Comparison of ENCODE assay signal across 8 cellular contexts in the genomic region with DNA sequence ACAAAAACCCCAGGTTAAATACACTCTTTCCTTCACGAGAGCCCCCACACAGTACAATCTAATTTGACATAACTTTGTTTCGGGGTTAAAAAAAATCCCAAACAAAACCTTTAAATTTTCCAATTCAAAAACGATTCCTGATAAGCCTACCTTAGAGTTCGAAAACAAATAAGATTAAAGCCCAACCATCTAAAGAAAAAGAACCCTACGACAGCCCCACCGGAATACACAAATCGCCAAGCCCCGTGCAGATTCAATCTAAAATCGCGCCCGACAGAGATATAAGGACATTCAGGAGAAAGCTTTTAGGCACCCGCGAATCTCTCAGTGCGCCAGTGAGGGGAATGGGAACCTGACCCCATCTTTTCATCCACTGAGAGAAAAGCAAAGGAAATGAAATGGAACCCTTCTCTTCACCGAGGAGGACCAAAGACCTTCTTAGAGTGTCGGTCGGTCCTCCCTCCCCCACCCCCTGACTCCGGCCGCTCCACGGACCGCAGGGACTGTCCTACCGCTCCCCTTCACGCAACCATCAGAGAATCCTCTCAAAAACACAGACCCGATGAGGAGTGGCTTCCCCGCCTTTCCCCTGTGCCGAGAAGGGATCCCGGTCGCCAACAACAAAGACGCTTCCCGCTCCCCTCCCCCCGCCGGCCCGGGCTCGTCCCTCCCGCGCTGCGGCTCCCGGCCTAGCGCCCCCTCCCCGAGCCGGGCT. TPM values are rescaled to one million over a fixed set of nuclear protein-coding genes. Genes with fewer than 3 reads are reported as not detected.
DNase-seq lines count a peak whose midpoint lies in the region; ATAC-seq, FAIRE-seq and TF ChIP-seq lines count a peak whose summit lies in the region.

No MANE protein-coding gene starts in this region.

- WGBS in endodermal cell (ENCODE audit: insufficient coverage in 1 of 2, insufficient read length in 1 of 2), 2 experiments = 0% methylated on average over 12 to 41 of the region's 41 CpGs

- H3K4me1 ChIP-seq in endodermal cell (ENCODE audit: control insufficient read depth, insufficient read depth, low read length) = no peaks in the 10 kb centered on the region

- peak overlapping the region; percentile 97 for H3K4me3 Mint-ChIP-seq in activated CD4-positive, alpha-beta memory T cell treated with anti-CD3 and anti-CD28 coated beads, Interleukin-2, amount 10 ng/mL, durations not matched to agents 7 days and 5 days
- peak overlapping the region; percentile 91 for H3K4me3 Mint-ChIP-seq in endodermal cell

- peaks cover 16% of the 10 kb centered on the region for H3K36me3 Mint-ChIP-seq in activated CD4-positive, alpha-beta memory T cell treated with anti-CD3 and anti-CD28 coated beads, Interleukin-2, amount 10 ng/mL, durations not matched to agents 7 days and 5 days (ENCODE audit: low read depth)
- H3K36me3 Mint-ChIP-seq in endodermal cell (ENCODE audit: low read depth) = peaks cover 12% of the 10 kb centered on the region

- H3K4me3 ChIP-seq in endodermal cell (ENCODE audit: low read length) = peak overlapping the region; percentile 97

- DNase-seq in DMS 273 (lab: John Stamatoyannopoulos, UW; ENCODE audit: unreplicated experiment) (peak; percentile 78), NCI-H1105 treated with DMSO at 0.1 percent for 48 hours (lab: John Stamatoyannopoulos, UW) (peak; percentile 56), endodermal cell (peak; percentile 80), lung microvascular endothelial cell (ENCODE audit: low read depth in 2 of 2) (peak; percentile 51 to 69), HTR-8/SVneo (ENCODE audit: insufficient read length, low spot score) (no peak)
- DNase-seq in activated CD4-positive, alpha-beta memory T cell treated with anti-CD3 and anti-CD28 coated beads, Interleukin-2, amount 10 ng/mL, durations not matched to agents 7 days and 5 days = peak; percentile 47
- DNase-seq in stimulated activated CD8-positive, alpha-beta memory T cell treated with anti-CD3 and anti-CD28 coated beads, Interleukin-4, amount 100 ng/mL, for 24 hours (ENCODE audit: low read depth) = peak; percentile 14

- TF ChIP-seq CTCF in endodermal cell (conservative IDR thresholded peaks at IDR 0.05) = peak; percentile 19

- peak overlapping the region; percentile 96 for H3K27ac ChIP-seq in endodermal cell (ENCODE audit: low read depth, low read length)

- peak overlapping the region; percentile 96 for H3K9ac ChIP-seq in endodermal cell (ENCODE audit: extremely low read depth, low read length, poor library complexity, severe bottlenecking)

- POLR2A ChIA-PET in activated CD4-positive, alpha-beta memory T cell treated with anti-CD3 and anti-CD28 coated beads, Interleukin-2, amount 10 ng/mL, durations not matched to agents 7 days and 5 days (lab: Charles Lee) = interaction anchor here (1.4 to 3.8 kb wide), 7 partner anchors 10 to 1491 kb away, joined by 3 to 41 read pairs (median 13); partner anchors contain the start of gene CEMIP2

- H3K9me3 ChIP-seq in endodermal cell (ENCODE audit: control insufficient read depth, low read length) = no peaks in the 10 kb centered on the region

- no peaks in the 10 kb centered on the region for H3K27me3 ChIP-seq in endodermal cell (ENCODE audit: control insufficient read depth, insufficient read depth, low read length, poor library complexity, severe bottlenecking)

- H3K27me3 Mint-ChIP-seq in activated CD4-positive, alpha-beta memory T cell treated with anti-CD3 and anti-CD28 coated beads, Interleukin-2, amount 10 ng/mL, durations not matched to agents 7 days and 5 days = no peaks in the 10 kb centered on the region
- no peaks in the 10 kb centered on the region for H3K27me3 Mint-ChIP-seq in endodermal cell (ENCODE audit: insufficient read depth)

- peaks cover 13% of the 10 kb centered on the region for H3K36me3 ChIP-seq in endodermal cell (ENCODE audit: control insufficient read depth, insufficient read depth, low read length)

- no peaks in the 10 kb centered on the region for H3K9me3 Mint-ChIP-seq in activated CD4-positive, alpha-beta memory T cell treated with anti-CD3 and anti-CD28 coated beads, Interleukin-2, amount 10 ng/mL, durations not matched to agents 7 days and 5 days
- H3K9me3 Mint-ChIP-seq in endodermal cell = no peaks in the 10 kb centered on the region

- peak; percentile 22 for ATAC-seq in GM21737 (IDR thresholded peaks at IDR 0.05; ENCODE audit: unreplicated experiment)

- CTCF ChIA-PET in activated CD4-positive, alpha-beta memory T cell treated with anti-CD3 and anti-CD28 coated beads, Interleukin-2, amount 10 ng/mL, durations not matched to agents 7 days and 5 days (lab: Charles Lee) = interaction anchor here (0.9 to 2.1 kb wide), 2 partner anchors 11 to 13 kb away, joined by 3 to 16 read pairs; no protein-coding TSS in a partner anchor

- peaks cover 54% of the 10 kb centered on the region for H3K4me1 Mint-ChIP-seq in activated CD4-positive, alpha-beta memory T cell treated with anti-CD3 and anti-CD28 coated beads, Interleukin-2, amount 10 ng/mL, durations not matched to agents 7 days and 5 days
- peaks cover 35% of the 10 kb centered on the region for H3K4me1 Mint-ChIP-seq in endodermal cell

- H3K27ac Mint-ChIP-seq in activated CD4-positive, alpha-beta memory T cell treated with anti-CD3 and anti-CD28 coated beads, Interleukin-2, amount 10 ng/mL, durations not matched to agents 7 days and 5 days = peak overlapping the region; percentile 80
- peak overlapping the region; percentile 98 for H3K27ac Mint-ChIP-seq in endodermal cell

- FAIRE-seq in HTR-8/SVneo (lab: Jason Lieb, UNC) = no peak

RNA-seq across cellular contexts. Expression of gene ABHD17B, which starts 0.9 kb away (rescaled TPM):
- 10 to 100 TPM; 25.6 to 27.3 TPM for total RNA-seq in activated CD4-positive, alpha-beta memory T cell treated with anti-CD3 and anti-CD28 coated beads, Interleukin-2, amount 10 ng/mL, durations not matched to agents 7 days and 5 days
- total RNA-seq in endodermal cell = 10 to 100 TPM; 32.3 to 44.9 TPM
- polyA plus RNA-seq in endodermal cell (2013, experiment 1 of 2) = 40.0 TPM
- polyA plus RNA-seq in endodermal cell (2013, experiment 2 of 2) = 34.9 TPM
- total RNA-seq in lung microvascular endothelial cell = 45.5 and 92.9 TPM in 2 replicates

RNA-seq across cellular contexts. Expression of gene C9orf85, which starts 1.4 kb away (rescaled TPM):
- total RNA-seq in activated CD4-positive, alpha-beta memory T cell treated with anti-CD3 and anti-CD28 coated beads, Interleukin-2, amount 10 ng/mL, durations not matched to agents 7 days and 5 days = 10 to 100 TPM; 10.8 to 12.1 TPM
- total RNA-seq in endodermal cell (1 to 10 TPM; 7.5 to 9.3 TPM), lung microvascular endothelial cell (11.9 and 12.4 TPM in 2 replicates)
- polyA plus RNA-seq in endodermal cell (2013, experiment 1 of 2) = 12.0 TPM
- polyA plus RNA-seq in endodermal cell (2013, experiment 2 of 2) = 10.5 TPM
